ENCODE assay signal across 1 cellular context in the genomic region with DNA sequence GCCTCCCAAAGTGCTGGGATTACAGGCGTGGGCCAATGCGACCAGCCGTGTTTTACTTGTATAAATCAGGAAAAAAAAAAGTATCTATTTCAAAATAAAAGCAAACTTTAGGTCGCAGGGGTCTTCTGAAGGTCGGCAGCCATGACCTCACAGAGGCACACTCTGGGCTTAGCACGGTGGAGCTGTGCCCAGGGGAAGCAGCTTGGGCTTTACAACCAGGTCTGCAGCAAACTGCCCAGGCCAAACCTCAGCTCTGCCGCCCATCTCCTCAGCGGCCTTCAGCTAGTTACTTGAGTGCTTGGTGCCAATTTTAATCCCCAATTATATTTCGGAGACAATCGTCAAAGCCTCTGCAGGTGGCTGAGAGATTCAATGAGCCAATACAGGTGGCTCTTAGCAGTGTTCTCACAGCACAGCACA.
TF ChIP-seq lines count a peak whose summit lies in the region.

No MANE protein-coding gene starts in this region.

TF ChIP-seq in GM12878, 131 proteins besides CTCF, POLR2A, EP300 and RAD21 (continued from another document):
- TF ChIP-seq, protein P1, sequence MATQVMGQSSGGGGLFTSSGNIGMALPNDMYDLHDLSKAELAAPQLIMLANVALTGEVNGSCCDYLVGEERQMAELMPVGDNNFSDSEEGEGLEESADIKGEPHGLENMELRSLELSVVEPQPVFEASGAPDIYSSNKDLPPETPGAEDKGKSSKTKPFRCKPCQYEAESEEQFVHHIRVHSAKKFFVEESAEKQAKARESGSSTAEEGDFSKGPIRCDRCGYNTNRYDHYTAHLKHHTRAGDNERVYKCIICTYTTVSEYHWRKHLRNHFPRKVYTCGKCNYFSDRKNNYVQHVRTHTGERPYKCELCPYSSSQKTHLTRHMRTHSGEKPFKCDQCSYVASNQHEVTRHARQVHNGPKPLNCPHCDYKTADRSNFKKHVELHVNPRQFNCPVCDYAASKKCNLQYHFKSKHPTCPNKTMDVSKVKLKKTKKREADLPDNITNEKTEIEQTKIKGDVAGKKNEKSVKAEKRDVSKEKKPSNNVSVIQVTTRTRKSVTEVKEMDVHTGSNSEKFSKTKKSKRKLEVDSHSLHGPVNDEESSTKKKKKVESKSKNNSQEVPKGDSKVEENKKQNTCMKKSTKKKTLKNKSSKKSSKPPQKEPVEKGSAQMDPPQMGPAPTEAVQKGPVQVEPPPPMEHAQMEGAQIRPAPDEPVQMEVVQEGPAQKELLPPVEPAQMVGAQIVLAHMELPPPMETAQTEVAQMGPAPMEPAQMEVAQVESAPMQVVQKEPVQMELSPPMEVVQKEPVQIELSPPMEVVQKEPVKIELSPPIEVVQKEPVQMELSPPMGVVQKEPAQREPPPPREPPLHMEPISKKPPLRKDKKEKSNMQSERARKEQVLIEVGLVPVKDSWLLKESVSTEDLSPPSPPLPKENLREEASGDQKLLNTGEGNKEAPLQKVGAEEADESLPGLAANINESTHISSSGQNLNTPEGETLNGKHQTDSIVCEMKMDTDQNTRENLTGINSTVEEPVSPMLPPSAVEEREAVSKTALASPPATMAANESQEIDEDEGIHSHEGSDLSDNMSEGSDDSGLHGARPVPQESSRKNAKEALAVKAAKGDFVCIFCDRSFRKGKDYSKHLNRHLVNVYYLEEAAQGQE (IDR thresholded peaks at IDR 0.05; ENCODE audit: low read depth, low read length), result no peak
- TF ChIP-seq ATF7 (IDR thresholded peaks at IDR 0.05; ENCODE audit: low read depth) (no peak), RAD51 (IDR thresholded peaks at IDR 0.05) (no peak), CHD4 (IDR thresholded peaks at IDR 0.05) (peak; percentile 31; the same call in 1 of the 2 replicates)
